In genomic region chr3:49611291-49611690, GRCh38 we compare ENCODE assay signal across 17 cellular contexts. TPM values are rescaled to one million over a fixed set of nuclear protein-coding genes. Genes with fewer than 3 reads are reported as not detected.
DNase-seq lines count a peak whose midpoint lies in the region; ATAC-seq and TF ChIP-seq lines count a peak whose summit lies in the region.
"Had no signal": no experiment of that assay in that cellular context is flagged by ENCODE, and none has a peak within 500 bp of the region (broad histone marks: within the 10 kb centered on the region; RNA-seq: fewer than 3 reads in every experiment).

No MANE protein-coding gene starts in this region.

- in situ Hi-C loops in gastrocnemius medialis (cut with MboI; ENCODE audit: low sequenced_read_pairs in 4 of 4) = no loop called here

- TF ChIP-seq CTCF in RWPE1 (conservative IDR thresholded peaks at IDR 0.05; ENCODE audit: low read depth) (no peak), endodermal cell (conservative IDR thresholded peaks at IDR 0.05) (no peak), osteocyte (IDR thresholded peaks at IDR 0.05) (no peak), upper lobe of right lung (IDR thresholded peaks at IDR 0.05) (no peak), gastrocnemius medialis (IDR thresholded peaks at IDR 0.05 in 4 of 5, conservative IDR thresholded peaks at IDR 0.05 in 1 of 5) (no peak)

- peaks cover 2% of the 10 kb centered on the region for H3K4me1 Mint-ChIP-seq in endodermal cell
- peaks cover 12% of the 10 kb centered on the region for H3K4me1 Mint-ChIP-seq in osteocyte (ENCODE audit: unreplicated experiment)
- no peaks in the 10 kb centered on the region for H3K4me1 Mint-ChIP-seq in stimulated activated memory B cell treated with anti-CD40 and anti-IgM and Interleukin-4, amounts not matched to agents 10 μg/mL and 1 μg/mL and 100 μg/mL, for 72 hours
- H3K4me1 Mint-ChIP-seq: CD4-positive, alpha-beta memory T cell had no signal

- POLR2A ChIA-PET in RWPE1 (lab: Yijun Ruan, JAX; ENCODE audit: low non-redundant PET) = no interaction called here

- 76 to 79% methylated on average over 6 of the region's 6 CpGs for WGBS in endodermal cell (ENCODE audit: insufficient coverage in 1 of 2, insufficient read length in 1 of 2), 2 experiments

- H3K36me3 ChIP-seq in endodermal cell (ENCODE audit: control insufficient read depth, insufficient read depth, low read length) = no peaks in the 10 kb centered on the region
- no peaks in the 10 kb centered on the region for H3K36me3 ChIP-seq in upper lobe of right lung
- H3K36me3 ChIP-seq in gastrocnemius medialis = no peaks in the 10 kb centered on the region

- ATAC-seq in upper lobe of right lung = no peak
- no peak for ATAC-seq in stimulated activated memory B cell treated with anti-CD40 and anti-IgM and Interleukin-4, amounts not matched to agents 10 μg/mL and 1 μg/mL and 100 μg/mL, for 72 hours
- no peak for ATAC-seq in gastrocnemius medialis
- ATAC-seq: GM23338, HCT116 had no signal

- H3K27me3 Mint-ChIP-seq in endodermal cell (ENCODE audit: insufficient read depth) = no peaks in the 10 kb centered on the region
- H3K27me3 Mint-ChIP-seq in osteocyte (ENCODE audit: unreplicated experiment) = no peaks in the 10 kb centered on the region
- no peaks in the 10 kb centered on the region for H3K27me3 Mint-ChIP-seq in stimulated activated memory B cell treated with anti-CD40 and anti-IgM and Interleukin-4, amounts not matched to agents 10 μg/mL and 1 μg/mL and 100 μg/mL, for 72 hours
- H3K27me3 Mint-ChIP-seq: CD4-positive, alpha-beta memory T cell had no signal

- H3K27ac Mint-ChIP-seq in endodermal cell (no peak overlapping the region), osteocyte (ENCODE audit: unreplicated experiment) (no peak overlapping the region)
- no peak overlapping the region for H3K27ac Mint-ChIP-seq in stimulated activated memory B cell treated with anti-CD40 and anti-IgM and Interleukin-4, amounts not matched to agents 10 μg/mL and 1 μg/mL and 100 μg/mL, for 72 hours
- H3K27ac Mint-ChIP-seq: CD4-positive, alpha-beta memory T cell; GM23338; H9 had no signal

- H3K9me3 ChIP-seq in endodermal cell (ENCODE audit: control insufficient read depth, low read length) (no peaks in the 10 kb centered on the region), upper lobe of right lung (peaks cover 4% of the 10 kb centered on the region), gastrocnemius medialis (no peaks in the 10 kb centered on the region)

- no peak for TF ChIP-seq POLR2A in gastrocnemius medialis (IDR thresholded peaks at IDR 0.05)

- H3K4me3 Mint-ChIP-seq in endodermal cell (no peak overlapping the region), osteocyte (ENCODE audit: unreplicated experiment) (no peak overlapping the region)
- H3K4me3 Mint-ChIP-seq in stimulated activated memory B cell treated with anti-CD40 and anti-IgM and Interleukin-4, amounts not matched to agents 10 μg/mL and 1 μg/mL and 100 μg/mL, for 72 hours = no peak overlapping the region
- H3K4me3 Mint-ChIP-seq: CD4-positive, alpha-beta memory T cell; GM23338; H9 had no signal

- H3K9me3 Mint-ChIP-seq in endodermal cell (peaks cover 4% of the 10 kb centered on the region), osteocyte (ENCODE audit: unreplicated experiment) (peaks cover 5% of the 10 kb centered on the region)
- peaks cover 9% of the 10 kb centered on the region for H3K9me3 Mint-ChIP-seq in stimulated activated memory B cell treated with anti-CD40 and anti-IgM and Interleukin-4, amounts not matched to agents 10 μg/mL and 1 μg/mL and 100 μg/mL, for 72 hours

- no peaks in the 10 kb centered on the region for H3K27me3 ChIP-seq in endodermal cell (ENCODE audit: control insufficient read depth, insufficient read depth, low read length, poor library complexity, severe bottlenecking)
- H3K27me3 ChIP-seq in upper lobe of right lung = no peaks in the 10 kb centered on the region
- H3K27me3 ChIP-seq in gastrocnemius medialis = no peaks in the 10 kb centered on the region

- intact Hi-C loops in upper lobe of right lung (cut with DNase I) (no loop called here), gastrocnemius medialis (cut with DNase I; ENCODE audit: low total_unique reads) (no loop called here)

- CTCF ChIA-PET in RWPE1 (lab: Yijun Ruan, JAX) = no interaction called here

- H3K27ac ChIP-seq in RWPE1 (peak overlapping the region; percentile 55), endodermal cell (ENCODE audit: low read depth, low read length) (no peak overlapping the region), upper lobe of right lung (no peak overlapping the region), gastrocnemius medialis (no peak overlapping the region)

- no peak overlapping the region for H3K9ac ChIP-seq in endodermal cell (ENCODE audit: extremely low read depth, low read length, poor library complexity, severe bottlenecking)

- H3K4me3 ChIP-seq in endodermal cell (ENCODE audit: low read length) (no peak overlapping the region), upper lobe of right lung (no peak overlapping the region), gastrocnemius medialis (no peak overlapping the region)
- H3K4me3 ChIP-seq: GM23338 had no signal

- no peak for DNase-seq in RWPE1 (ENCODE audit: low spot score)
- peak; percentile 17 for DNase-seq in endodermal cell
- DNase-seq in osteocyte (ENCODE audit: extremely low spot score, unreplicated experiment) = peak; percentile 17
- DNase-seq in upper lobe of right lung = peak; percentile 11
- DNase-seq in gastrocnemius medialis = no peak
- no peak for DNase-seq in NCI-H1417 (lab: John Stamatoyannopoulos, UW)
- DNase-seq: C1 segment of cervical spinal cord; Calu3; CD4-positive, alpha-beta memory T cell; COR-L47; DMS53; DMS79 treated with DMSO at 0.1 percent for 48 hours; GF-D8; H9 had no signal

- peaks cover 2% of the 10 kb centered on the region for H3K36me3 Mint-ChIP-seq in endodermal cell (ENCODE audit: low read depth)
- no peaks in the 10 kb centered on the region for H3K36me3 Mint-ChIP-seq in osteocyte (ENCODE audit: unreplicated experiment)
- peaks cover 6% of the 10 kb centered on the region for H3K36me3 Mint-ChIP-seq in stimulated activated memory B cell treated with anti-CD40 and anti-IgM and Interleukin-4, amounts not matched to agents 10 μg/mL and 1 μg/mL and 100 μg/mL, for 72 hours

- H3K4me1 ChIP-seq in endodermal cell (ENCODE audit: control insufficient read depth, insufficient read depth, low read length) (no peaks in the 10 kb centered on the region), upper lobe of right lung (no peaks in the 10 kb centered on the region), gastrocnemius medialis (no peaks in the 10 kb centered on the region)

RNA-seq across cellular contexts. Expression of gene BSN, which starts 57.0 kb away (rescaled TPM):
- total RNA-seq in endodermal cell = 1 to 10 TPM; 2.4 to 2.5 TPM
- polyA plus RNA-seq in endodermal cell (2013, experiment 1 of 2) = 3.3 TPM
- 3.9 TPM for polyA plus RNA-seq in endodermal cell (2013, experiment 2 of 2)
- total RNA-seq in osteocyte = 0.64 and 0.81 TPM in 2 replicates
- 0.43 TPM for total RNA-seq in upper lobe of right lung
- total RNA-seq in gastrocnemius medialis = under 1 TPM; 0.10 to 0.24 (median 0.21) TPM

Comparison
In these comparisons a context has a peak if more than half of its experiments do, and no peak if none do; other contexts are left out.
1. DNase-seq: peak in endodermal cell (single experiment), osteocyte (single experiment) and upper lobe of right lung (single experiment); none in RWPE1 (single experiment), gastrocnemius medialis (0 of 2) and NCI-H1417 (0 of 3).